In the genomic region with DNA sequence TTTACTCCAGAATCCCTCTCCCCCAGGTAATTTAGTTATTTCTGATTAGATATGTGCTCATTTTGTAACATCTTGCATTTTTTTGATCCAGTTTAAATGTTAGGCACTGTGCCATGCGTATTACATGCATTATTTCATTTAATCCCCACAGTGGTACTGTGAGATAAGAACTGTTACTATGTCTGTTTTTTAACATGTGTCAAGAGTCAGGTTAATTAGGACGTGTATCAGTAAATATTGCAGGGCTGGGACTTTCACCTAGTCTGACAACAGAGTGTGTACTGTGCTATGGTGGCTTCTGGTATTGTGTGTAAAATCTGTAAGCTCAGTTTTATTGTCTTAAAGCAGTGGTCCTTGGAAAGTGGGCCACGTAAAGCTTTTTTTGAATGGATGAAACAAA, we compare ENCODE assay signal across 16 cellular contexts.
"Had no signal": no experiment of that assay in that cellular context is flagged by ENCODE, and none has a peak within 500 bp of the region (broad histone marks: within the 10 kb centered on the region; RNA-seq: fewer than 3 reads in every experiment).

No MANE protein-coding gene starts in this region.

- ATAC-seq: activated naive CD8-positive, alpha-beta T cell treated with anti-CD3 and anti-CD28 coated beads, Interleukin-2, amount 50 U/mL, for 24 hours; heart left ventricle; left ventricle myocardium superior had no signal

- H3K9me3 ChIP-seq: colonic mucosa, heart left ventricle, ovary, transverse colon had no signal

- H3K27me3 ChIP-seq: colonic mucosa, heart left ventricle, ovary, transverse colon had no signal

- FAIRE-seq: frontal cortex, islet of Langerhans had no signal

- H3K4me3 ChIP-seq: colonic mucosa, heart left ventricle, ovary, transverse colon had no signal

- H3K27ac ChIP-seq: colonic mucosa, heart left ventricle, ovary, transverse colon had no signal

- H3K36me3 ChIP-seq: colonic mucosa, heart left ventricle, ovary, transverse colon had no signal

- DNase-seq: activated CD4-positive, alpha-beta memory T cell treated with anti-CD3 and anti-CD28 coated beads, Interleukin-2, amount 10 ng/mL, durations not matched to agents 7 days and 5 days; activated CD4-positive, alpha-beta T cell treated with anti-CD3 and anti-CD28 coated beads for 1 hour; activated CD8-positive, alpha-beta memory T cell treated with anti-CD3 and anti-CD28 coated beads, Interleukin-2, amount 50 U/mL, for 4 hours; activated naive CD4-positive, alpha-beta T cell; activated naive CD8-positive, alpha-beta T cell treated with anti-CD3 and anti-CD28 coated beads, Interleukin-2, amount 50 U/mL, for 24 hours; colonic mucosa; heart left ventricle; left ventricle myocardium superior; ovary; retina; stimulated activated CD4-positive, alpha-beta T cell treated with anti-CD3 and anti-CD28 coated beads, Interleukin-1b, Interleukin-23, amount 100 ng/mL, for 48 hours; stimulated activated naive CD4-positive, alpha-beta T cell; SW 1271; transverse colon had no signal
